In the genomic region with DNA sequence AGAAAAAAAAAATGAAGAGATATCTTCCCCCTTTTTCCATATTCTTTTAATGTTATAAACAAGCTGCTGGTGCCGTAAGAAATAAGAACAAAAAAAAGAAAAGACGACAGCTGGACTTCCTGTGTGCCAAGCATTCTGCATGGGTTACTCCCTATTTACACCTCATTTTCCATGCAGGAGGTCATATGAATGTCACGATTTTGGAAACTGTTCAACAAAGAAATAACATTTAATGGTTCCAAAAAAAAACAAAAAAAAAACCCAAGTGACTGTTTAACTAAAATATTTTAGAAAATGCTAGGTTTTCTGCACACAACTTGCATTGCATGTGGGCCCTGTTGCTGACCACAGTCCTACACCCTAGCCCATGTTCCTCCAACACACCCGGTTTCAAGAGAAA, we compare ENCODE assay signal across 9 cellular contexts.
"Had no signal": no experiment of that assay in that cellular context is flagged by ENCODE, and none has a peak within 500 bp of the region (broad histone marks: within the 10 kb centered on the region; RNA-seq: fewer than 3 reads in every experiment).

No MANE protein-coding gene starts in this region.

- H3K27ac ChIP-seq: colonic mucosa, left ventricle myocardium inferior had no signal

- H3K4me3 ChIP-seq: colonic mucosa, left ventricle myocardium inferior, thyroid gland had no signal

- DNase-seq: activated B cell treated with CpG ODN at 0.5 μM for 24 hours; activated CD4-positive, alpha-beta T cell treated with anti-CD3 and anti-CD28 coated beads, Interleukin-2, amount 10 ng/mL, durations not matched to agents 24 days and 14 days; activated naive CD4-positive, alpha-beta T cell treated with anti-CD3 and anti-CD28 coated beads for 36 hours; colonic mucosa; effector CD4-positive, alpha-beta T cell; left ventricle myocardium inferior; mesendoderm; T-helper 2 cell; thyroid gland had no signal

- H3K27me3 ChIP-seq: colonic mucosa, thyroid gland had no signal

- H3K4me1 ChIP-seq: colonic mucosa had no signal

- H3K36me3 ChIP-seq: colonic mucosa, thyroid gland had no signal

- H3K9me3 ChIP-seq: colonic mucosa, left ventricle myocardium inferior, thyroid gland had no signal
